In genomic region chr11:62687508-62688396, GRCh38 we compare ENCODE assay signal across 10 cellular contexts. TPM values are rescaled to one million over a fixed set of nuclear protein-coding genes. Genes with fewer than 3 reads are reported as not detected.
DNase-seq lines count a peak whose midpoint lies in the region; ATAC-seq and TF ChIP-seq lines count a peak whose summit lies in the region.
"Had no signal": no experiment of that assay in that cellular context is flagged by ENCODE, and none has a peak within 500 bp of the region (broad histone marks: within the 10 kb centered on the region; RNA-seq: fewer than 3 reads in every experiment).

No MANE protein-coding gene starts in this region.

- TF ChIP-seq CTCF in mammary epithelial cell (conservative IDR thresholded peaks at IDR 0.05 in 1 of 2, IDR thresholded peaks at IDR 0.05 in 1 of 2; ENCODE audit: extremely low read depth in 1 of 2, insufficient read depth in 1 of 2, low read depth in 1 of 2, low read length in 2 of 2), result no peak
- no peak for TF ChIP-seq CTCF in thoracic aorta (IDR thresholded peaks at IDR 0.05)

- H3K27ac ChIP-seq in mammary epithelial cell (ENCODE audit: insufficient read depth, low read depth, low read length) (no peak overlapping the region), thoracic aorta (no peak overlapping the region)
- H3K27ac ChIP-seq: parathyroid adenoma had no signal

- BruUV-seq in mammary epithelial cell (replicated peaks; lab: Mats Ljungman, UMichigan), result no TSS peak

- DNase-seq in mammary epithelial cell (no peak), left colon (no peak), thoracic aorta (ENCODE audit: low spot score) (no peak), T-helper 9 cell (no peak)
- DNase-seq: activated CD8-positive, alpha-beta memory T cell treated with anti-CD3 and anti-CD28 coated beads for 24 hours; NCI-H2171 treated with DMSO at 0.1 percent for 48 hours had no signal

- no peaks in the 10 kb centered on the region for H3K4me1 ChIP-seq in mammary epithelial cell (ENCODE audit: insufficient read depth, low read length)
- H3K4me1 ChIP-seq in thoracic aorta (ENCODE audit: control insufficient read depth in 1 of 2, low read depth in 2 of 2), result peaks cover 0 to 6% of the 10 kb centered on the region in 2 donors
- H3K4me1 ChIP-seq: parathyroid adenoma had no signal

- H3K4me3 ChIP-seq in mammary epithelial cell (replicated peaks in 1 of 3; ENCODE audit: insufficient read depth in 1 of 3, low read depth in 2 of 3, low read length in 3 of 3) (no peak overlapping the region), thoracic aorta (peak overlapping the region; percentile 56)

- ATAC-seq in left colon, result peak; percentile 41
- ATAC-seq in thoracic aorta (ENCODE audit: insufficient number of reproducible peaks, low FRiP score, low read depth), result no peak
- no peak for ATAC-seq in HG03159 (IDR thresholded peaks at IDR 0.05; ENCODE audit: unreplicated experiment)
- no peak for ATAC-seq in GM18870 (IDR thresholded peaks at IDR 0.05; ENCODE audit: unreplicated experiment)

- in situ Hi-C loops in mammary epithelial cell (cut with MboI; ENCODE audit: low sequenced_read_pairs in 2 of 2), result no loop called here

- WGBS in mammary epithelial cell (ENCODE audit: low coverage, missing lambda C conversion rate), result 55% methylated on average over 31 of the region's 74 CpGs

- H2AFZ ChIP-seq in mammary epithelial cell (ENCODE audit: low read depth, low read length), result peak overlapping the region; percentile 40
- H2AFZ ChIP-seq: parathyroid adenoma had no signal

- H3K79me2 ChIP-seq in mammary epithelial cell (ENCODE audit: insufficient read depth, low read length), result no peaks in the 10 kb centered on the region
- H3K79me2 ChIP-seq: parathyroid adenoma had no signal

- dilution Hi-C loops in mammary epithelial cell (cut with HindIII; ENCODE audit: low sequenced_read_pairs), result no loop called here

- H3K27me3 ChIP-seq in mammary epithelial cell (ENCODE audit: insufficient read depth, low read length) (no peaks in the 10 kb centered on the region), thoracic aorta (replicated peaks; ENCODE audit: insufficient read depth) (no peaks in the 10 kb centered on the region)

- intact Hi-C loops in mammary epithelial cell (cut with micrococcal nuclease) (no loop called here), left colon (cut with DNase I, micrococcal nuclease) (no loop called here)

- H4K20me1 ChIP-seq in mammary epithelial cell (ENCODE audit: insufficient read depth, low read length), result no peaks in the 10 kb centered on the region

- CTCF ChIA-PET in mammary epithelial cell (lab: Charles Lee; ENCODE audit: low non-redundant PET), result no interaction called here

- H3K9me3 ChIP-seq in mammary epithelial cell (replicated peaks; ENCODE audit: insufficient read depth, low read length), result no peaks in the 10 kb centered on the region
- no peaks in the 10 kb centered on the region for H3K9me3 ChIP-seq in thoracic aorta

- no peak overlapping the region for H3K4me2 ChIP-seq in mammary epithelial cell (ENCODE audit: insufficient read depth, low read depth, low read length)

- no peak overlapping the region for H3K9ac ChIP-seq in mammary epithelial cell (ENCODE audit: insufficient read depth, low read length)
- H3K9ac ChIP-seq: parathyroid adenoma had no signal

- H3K36me3 ChIP-seq in mammary epithelial cell (ENCODE audit: insufficient read depth, low read length), result peaks cover 4% of the 10 kb centered on the region
- peaks cover 24% of the 10 kb centered on the region for H3K36me3 ChIP-seq in thoracic aorta

RNA-seq across cellular contexts. Expression of gene LRRN4CL, which starts 1.6 kb away (rescaled TPM):
- total RNA-seq in mammary epithelial cell (under 1 TPM; 0.24 to 0.33 TPM), left colon (1 to 10 TPM; 2.2 to 3.6 TPM), thoracic aorta (10 to 100 TPM; 10.5 to 22.5 TPM)
- 0.01 TPM for polyA plus RNA-seq in mammary epithelial cell
- not detected for polyA minus RNA-seq in mammary epithelial cell
- total RNA-seq: HT-29 had no signal

RNA-seq across cellular contexts. Expression of gene UBXN1, which starts 8.9 kb away (rescaled TPM):
- 10 to 100 TPM; 63.7 to 93.1 TPM for total RNA-seq in mammary epithelial cell
- 61.8 TPM for polyA plus RNA-seq in mammary epithelial cell
- polyA minus RNA-seq in mammary epithelial cell, result 18.6 TPM
- 10 to 100 TPM; 66.9 to 88.9 TPM for total RNA-seq in left colon
- 100 to 1,000 TPM in 1 of 2 donors, 10 to 100 TPM in 1; 88.6 to 159 TPM for total RNA-seq in thoracic aorta

RNA-seq across cellular contexts. Expression of gene LBHD1, which starts 15.7 kb away (rescaled TPM):
- total RNA-seq in mammary epithelial cell (1 to 10 TPM; 5.3 to 8.7 TPM), left colon (10 to 100 TPM in 1 of 2 donors, 1 to 10 TPM in 1; 6.5 to 12.8 TPM), thoracic aorta (1 to 10 TPM; 3.7 to 7.8 TPM)
- polyA plus RNA-seq in mammary epithelial cell, result 9.2 TPM
- polyA minus RNA-seq in mammary epithelial cell, result 21.4 TPM

RNA-seq across cellular contexts. Expression of gene UQCC3, which starts 16.3 kb away (rescaled TPM):
- 10 to 100 TPM in 1 of 2 donors, 1 to 10 TPM in 1; 4.0 to 11.5 TPM for total RNA-seq in mammary epithelial cell
- 11.8 TPM for polyA plus RNA-seq in mammary epithelial cell
- polyA minus RNA-seq in mammary epithelial cell, result 2.1 TPM
- total RNA-seq in left colon, result 10 to 100 TPM; 13.2 to 13.3 TPM
- 1 to 10 TPM; 2.3 to 7.3 TPM for total RNA-seq in thoracic aorta

RNA-seq across cellular contexts. Expression of gene BSCL2, which starts 19.5 kb away (rescaled TPM):
- total RNA-seq in mammary epithelial cell (10 to 100 TPM; 30.0 to 44.2 TPM), left colon (10 to 100 TPM; 38.8 to 53.2 TPM), thoracic aorta (10 to 100 TPM; 14.0 to 50.9 TPM)
- 58.9 TPM for polyA plus RNA-seq in mammary epithelial cell
- polyA minus RNA-seq in mammary epithelial cell, result 147 TPM
